ENCODE assay signal across 12 cellular contexts in the genomic region with DNA sequence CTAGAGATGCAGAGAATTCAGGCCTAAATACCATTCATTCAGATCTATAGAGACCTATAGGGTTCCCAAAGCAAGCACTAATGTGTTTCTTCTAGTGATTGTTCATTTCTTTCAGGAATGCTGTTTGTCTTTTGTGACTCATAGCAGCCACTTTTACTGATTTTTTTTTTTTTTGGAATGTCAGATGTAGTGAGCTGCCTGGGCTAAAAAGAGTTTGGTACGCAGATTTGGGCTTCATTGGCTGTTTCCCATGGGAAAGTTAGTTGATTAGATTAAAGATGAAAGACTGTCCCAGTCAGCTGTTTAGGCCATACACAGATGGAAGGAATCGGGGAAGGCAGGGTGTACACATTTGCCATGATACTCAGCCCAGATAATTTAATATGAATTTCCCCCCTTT.
DNase-seq lines count a peak whose midpoint lies in the region; ATAC-seq and TF ChIP-seq lines count a peak whose summit lies in the region.
"Had no signal": no experiment of that assay in that cellular context is flagged by ENCODE, and none has a peak within 500 bp of the region (broad histone marks: within the 10 kb centered on the region; RNA-seq: fewer than 3 reads in every experiment).

No MANE protein-coding gene starts in this region.

- no peaks in the 10 kb centered on the region for H3K36me3 Mint-ChIP-seq in CD8-positive, alpha-beta T cell
- no peaks in the 10 kb centered on the region for H3K36me3 Mint-ChIP-seq in neural progenitor cell
- H3K36me3 Mint-ChIP-seq in endodermal cell (ENCODE audit: low read depth): peaks cover 4% of the 10 kb centered on the region

- no TSS peak for BruUV-seq in PC-9 (replicated peaks; lab: Mats Ljungman, UMichigan)

- no peaks in the 10 kb centered on the region for H3K9me3 ChIP-seq in CD8-positive, alpha-beta T cell (ENCODE audit: low read length)
- H3K9me3 ChIP-seq in PC-9 (ENCODE audit: insufficient read depth, low read depth): peaks cover 2% of the 10 kb centered on the region; the same call in 1 of the 2 replicates
- no peaks in the 10 kb centered on the region for H3K9me3 ChIP-seq in neural progenitor cell (ENCODE audit: low read depth)
- H3K9me3 ChIP-seq in endodermal cell (ENCODE audit: control insufficient read depth, low read length): peaks cover 14% of the 10 kb centered on the region
- H3K9me3 ChIP-seq: neutrophil, testis had no signal

- POLR2A ChIA-PET in CD8-positive, alpha-beta T cell (lab: Charles Lee): interaction anchor here (0.6 to 2.8 kb wide), 4 partner anchors 16 to 86 kb away, joined by 3 to 22 read pairs (median 4); no protein-coding TSS in a partner anchor
- POLR2A ChIA-PET in PC-9 (lab: Charles Lee; ENCODE audit: unreplicated experiment): interaction anchor here (0.6 to 0.7 kb wide), 2 partner anchors 27 to 170 kb away, joined by 7 to 15 read pairs; no protein-coding TSS in a partner anchor

- H3K27me3 ChIP-seq in CD8-positive, alpha-beta T cell (ENCODE audit: insufficient read depth, low read length): no peaks in the 10 kb centered on the region
- H3K27me3 ChIP-seq in PC-9 (ENCODE audit: insufficient read depth, low read depth): no peaks in the 10 kb centered on the region
- no peaks in the 10 kb centered on the region for H3K27me3 ChIP-seq in neural progenitor cell
- no peaks in the 10 kb centered on the region for H3K27me3 ChIP-seq in endodermal cell (ENCODE audit: control insufficient read depth, insufficient read depth, low read length, poor library complexity, severe bottlenecking)
- H3K27me3 ChIP-seq: testis had no signal

- peak overlapping the region; percentile 91 for H3K27ac Mint-ChIP-seq in CD8-positive, alpha-beta T cell
- no peak overlapping the region for H3K27ac Mint-ChIP-seq in neural progenitor cell
- H3K27ac Mint-ChIP-seq in endodermal cell: no peak overlapping the region

- DNase-seq in CD8-positive, alpha-beta T cell: no peak
- DNase-seq in PC-9 (peak in 1 of 2 experiments; percentile 82), choroid plexus epithelial cell (ENCODE audit: low read depth) (peak; percentile 47), neural progenitor cell (ENCODE audit: low spot score) (no peak), NCI-H345 (lab: John Stamatoyannopoulos, UW) (no peak), endodermal cell (no peak)
- DNase-seq: DMS153; stimulated activated CD4-positive, alpha-beta T cell treated with anti-CD3 and anti-CD28 coated beads, Interleukin-4, amount 100 ng/mL, for 4 hours; testis had no signal

- H3K79me2 ChIP-seq in PC-9 (ENCODE audit: low read depth): no peaks in the 10 kb centered on the region
- H3K79me2 ChIP-seq in neural progenitor cell (ENCODE audit: low read depth): no peaks in the 10 kb centered on the region

- CTCF ChIA-PET in CD8-positive, alpha-beta T cell (lab: Charles Lee): interaction anchor here (1.0 kb wide), 1 partner anchor 16 kb away, joined by 3 read pairs; no protein-coding TSS in a partner anchor
- CTCF ChIA-PET in PC-9 (lab: Charles Lee): no interaction called here

- H3F3A ChIP-seq in PC-9 (ENCODE audit: insufficient read depth, low read depth): peaks cover 49% of the 10 kb centered on the region
- H3F3A ChIP-seq in neural progenitor cell (ENCODE audit: low read depth): no peaks in the 10 kb centered on the region

- 98% methylated on average over 2 of the region's 2 CpGs; no CpG with 5 or more reads in 1 of the 2 experiments for WGBS in endodermal cell (ENCODE audit: insufficient coverage in 1 of 2, insufficient read length in 1 of 2), 2 experiments

- H3K9ac ChIP-seq in neural progenitor cell: no peak overlapping the region
- H3K9ac ChIP-seq in endodermal cell (ENCODE audit: extremely low read depth, low read length, poor library complexity, severe bottlenecking): no peak overlapping the region

- no peak overlapping the region for H3K4me3 Mint-ChIP-seq in CD8-positive, alpha-beta T cell
- H3K4me3 Mint-ChIP-seq in neural progenitor cell (no peak overlapping the region), endodermal cell (no peak overlapping the region)

- H2AFZ ChIP-seq in PC-9 (no peak overlapping the region), neural progenitor cell (replicated peaks) (peak overlapping the region; percentile 20)

- H3K4me1 ChIP-seq in CD8-positive, alpha-beta T cell (ENCODE audit: insufficient read depth, low read length): peaks cover 49% of the 10 kb centered on the region
- H3K4me1 ChIP-seq in PC-9 (replicated peaks; ENCODE audit: insufficient read depth) (peaks cover 61% of the 10 kb centered on the region), neural progenitor cell (peaks cover 24% of the 10 kb centered on the region), endodermal cell (ENCODE audit: control insufficient read depth, insufficient read depth, low read length) (peaks cover 15% of the 10 kb centered on the region)

- peaks cover 74% of the 10 kb centered on the region for H3K4me1 Mint-ChIP-seq in CD8-positive, alpha-beta T cell (ENCODE audit: low read depth)
- H3K4me1 Mint-ChIP-seq in neural progenitor cell (peaks cover 37% of the 10 kb centered on the region), endodermal cell (peaks cover 28% of the 10 kb centered on the region)

- intact Hi-C loops in CD8-positive, alpha-beta T cell (cut with DNase I, micrococcal nuclease): loop anchor here (2.0 to 10.0 kb wide), 2 partner anchors 41 to 259 kb away; partner anchors contain the start of gene PRKD3 (in 1 of the 2)
- intact Hi-C loops in PC-9 (cut with micrococcal nuclease; ENCODE audit: unreplicated experiment): loop anchor here (10.0 kb wide), 1 partner anchor 169 kb away; no protein-coding TSS in a partner anchor

- H3K27me3 Mint-ChIP-seq in CD8-positive, alpha-beta T cell (ENCODE audit: low read depth): no peaks in the 10 kb centered on the region
- no peaks in the 10 kb centered on the region for H3K27me3 Mint-ChIP-seq in neural progenitor cell (ENCODE audit: insufficient read depth, low read depth)
- no peaks in the 10 kb centered on the region for H3K27me3 Mint-ChIP-seq in endodermal cell (ENCODE audit: insufficient read depth)

- no peaks in the 10 kb centered on the region for H3K36me3 ChIP-seq in CD8-positive, alpha-beta T cell (ENCODE audit: insufficient read depth, low read length)
- no peaks in the 10 kb centered on the region for H3K36me3 ChIP-seq in PC-9 (ENCODE audit: low read depth)
- H3K36me3 ChIP-seq in neural progenitor cell: no peaks in the 10 kb centered on the region
- H3K36me3 ChIP-seq in endodermal cell (ENCODE audit: control insufficient read depth, insufficient read depth, low read length): no peaks in the 10 kb centered on the region
- H3K36me3 ChIP-seq: neutrophil had no signal

- H3K9me2 ChIP-seq in PC-9 (ENCODE audit: insufficient read depth): no peaks in the 10 kb centered on the region

- H3K4me2 ChIP-seq in PC-9 (peak overlapping the region; percentile 79), neural progenitor cell (peak overlapping the region; percentile 23)

- no peaks in the 10 kb centered on the region for H4K20me1 ChIP-seq in PC-9 (ENCODE audit: insufficient read depth)
- H4K20me1 ChIP-seq in neural progenitor cell (ENCODE audit: low read depth): no peaks in the 10 kb centered on the region

- ATAC-seq in CD8-positive, alpha-beta T cell: no peak
- ATAC-seq in HG03095 (IDR thresholded peaks at IDR 0.05; ENCODE audit: unreplicated experiment) (no peak), HG03196 (IDR thresholded peaks at IDR 0.05; ENCODE audit: unreplicated experiment) (no peak)

- no peak for TF ChIP-seq CTCF in CD8-positive, alpha-beta T cell (IDR thresholded peaks at IDR 0.05)
- no peak for TF ChIP-seq CTCF in PC-9 (conservative IDR thresholded peaks at IDR 0.05)
- no peak for TF ChIP-seq CTCF in choroid plexus epithelial cell (conservative IDR thresholded peaks at IDR 0.05; ENCODE audit: low read depth, low read length)
- no peak for TF ChIP-seq CTCF in neural progenitor cell (IDR thresholded peaks at IDR 0.05)
- TF ChIP-seq CTCF in endodermal cell (conservative IDR thresholded peaks at IDR 0.05): no peak

- peaks cover 3% of the 10 kb centered on the region for H3K9me3 Mint-ChIP-seq in CD8-positive, alpha-beta T cell
- peaks cover 3% of the 10 kb centered on the region for H3K9me3 Mint-ChIP-seq in neural progenitor cell
- peaks cover 15% of the 10 kb centered on the region for H3K9me3 Mint-ChIP-seq in endodermal cell

- no peak overlapping the region for H3K27ac ChIP-seq in CD8-positive, alpha-beta T cell (ENCODE audit: low read depth, low read length)
- peak overlapping the region; percentile 94 for H3K27ac ChIP-seq in PC-9
- H3K27ac ChIP-seq in neural progenitor cell: no peak overlapping the region
- no peak overlapping the region for H3K27ac ChIP-seq in endodermal cell (ENCODE audit: low read depth, low read length)
- H3K27ac ChIP-seq: neutrophil had no signal

- no peak overlapping the region for H3K4me3 ChIP-seq in CD8-positive, alpha-beta T cell (ENCODE audit: low read depth, low read length)
- H3K4me3 ChIP-seq in PC-9 (no peak overlapping the region), choroid plexus epithelial cell (ENCODE audit: low read depth, low read length) (no peak overlapping the region), neural progenitor cell (no peak overlapping the region), endodermal cell (ENCODE audit: low read length) (no peak overlapping the region)
- H3K4me3 ChIP-seq: testis had no signal
